Comparison of ENCODE assay signal across 15 cellular contexts in genomic region chr10:80552151-80552646, GRCh38. TPM values are rescaled to one million over a fixed set of nuclear protein-coding genes. Genes with fewer than 3 reads are reported as not detected.
A peak's percentile ranks its signal among the peaks of the same experiment; 100 is the strongest.
DNase-seq lines count a peak whose midpoint lies in the region; ATAC-seq and TF ChIP-seq lines count a peak whose summit lies in the region.
"Had no signal": no experiment of that assay in that cellular context is flagged by ENCODE, and none has a peak within 500 bp of the region (broad histone marks: within the 10 kb centered on the region; RNA-seq: fewer than 3 reads in every experiment).

No MANE protein-coding gene starts in this region.

- no peaks in the 10 kb centered on the region for H3K4me1 ChIP-seq in cardiac muscle cell (ENCODE audit: low read depth)
- no peaks in the 10 kb centered on the region for H3K4me1 ChIP-seq in tibial artery
- H3K4me1 ChIP-seq: ascending aorta had no signal

- H3K36me3 Mint-ChIP-seq in neural crest cell (ENCODE audit: low read depth) (no peaks in the 10 kb centered on the region), immature natural killer cell (no peaks in the 10 kb centered on the region)
- H3K36me3 Mint-ChIP-seq: CD14-positive monocyte; IgD-negative memory B cell; naive thymus-derived CD8-positive, alpha-beta T cell had no signal

- H3K4me3 ChIP-seq in cardiac muscle cell: no peak overlapping the region
- H3K4me3 ChIP-seq in tibial artery: no peak overlapping the region
- H3K4me3 ChIP-seq: ascending aorta had no signal

- H3K9me3 ChIP-seq in cardiac muscle cell (ENCODE audit: low read depth) (no peaks in the 10 kb centered on the region), tibial artery (no peaks in the 10 kb centered on the region)
- H3K9me3 ChIP-seq: ascending aorta had no signal

- H3K4me3 Mint-ChIP-seq in neural crest cell: peak overlapping the region; percentile 15
- H3K4me3 Mint-ChIP-seq in immature natural killer cell: no peak overlapping the region
- H3K4me3 Mint-ChIP-seq: CD14-positive monocyte; IgD-negative memory B cell; naive thymus-derived CD8-positive, alpha-beta T cell had no signal

- no peaks in the 10 kb centered on the region for H3K27me3 ChIP-seq in cardiac muscle cell
- H3K27me3 ChIP-seq in tibial artery: no peaks in the 10 kb centered on the region
- H3K27me3 ChIP-seq: ascending aorta had no signal

- no peak overlapping the region for H3K27ac ChIP-seq in cardiac muscle cell
- no peak overlapping the region for H3K27ac ChIP-seq in tibial artery
- H3K27ac ChIP-seq: ascending aorta had no signal

- intact Hi-C loops in tibial artery (cut with DNase I; ENCODE audit: low total_unique reads): no loop called here

- H3K27ac Mint-ChIP-seq in neural crest cell (ENCODE audit: unreplicated experiment) (peak overlapping the region; percentile 75), immature natural killer cell (no peak overlapping the region)

- ATAC-seq in HG03095 (IDR thresholded peaks at IDR 0.05; ENCODE audit: unreplicated experiment): no peak
- ATAC-seq in GM19452 (IDR thresholded peaks at IDR 0.05; ENCODE audit: unreplicated experiment): no peak
- ATAC-seq: naive thymus-derived CD8-positive, alpha-beta T cell had no signal

- H3K4me1 Mint-ChIP-seq in neural crest cell (peaks cover 16% of the 10 kb centered on the region), immature natural killer cell (no peaks in the 10 kb centered on the region)

- H3K9me3 Mint-ChIP-seq in neural crest cell (no peaks in the 10 kb centered on the region), immature natural killer cell (no peaks in the 10 kb centered on the region)
- H3K9me3 Mint-ChIP-seq: IgD-negative memory B cell; naive thymus-derived CD8-positive, alpha-beta T cell had no signal

- TF ChIP-seq CTCF in cardiac muscle cell (IDR thresholded peaks at IDR 0.05; ENCODE audit: low read depth, low read length) (no peak), neural crest cell (conservative IDR thresholded peaks at IDR 0.05) (no peak), tibial artery (IDR thresholded peaks at IDR 0.05) (no peak)

- H3K36me3 ChIP-seq in cardiac muscle cell (no peaks in the 10 kb centered on the region), tibial artery (no peaks in the 10 kb centered on the region)
- H3K36me3 ChIP-seq: ascending aorta had no signal

- no peaks in the 10 kb centered on the region for H3K27me3 Mint-ChIP-seq in neural crest cell (ENCODE audit: low read depth)
- H3K27me3 Mint-ChIP-seq in immature natural killer cell (ENCODE audit: low read depth in 3 of 3): peaks cover 3 to 9% (median 9%) of the 10 kb centered on the region in 3 donors

- DNase-seq in DMS53 (lab: John Stamatoyannopoulos, UW) (peak; percentile 90), NCI-H2196 (lab: John Stamatoyannopoulos, UW; ENCODE audit: unreplicated experiment) (peak; percentile 21), cardiac muscle cell (ENCODE audit: low read depth in 1 of 2, low spot score in 1 of 2) (peak; percentile 6 to 18), neural crest cell (ENCODE audit: low read depth, low spot score) (no peak), tibial artery (no peak), immature natural killer cell (no peak)
- DNase-seq: activated T-cell treated with anti-CD3 and anti-CD28 coated beads, Interleukin-2, amount 50 U/mL, for 48 hours; naive thymus-derived CD8-positive, alpha-beta T cell; NCI-H1930; SHP77 had no signal

RNA-seq across cellular contexts. Expression of gene SH2D4B, which starts 14.5 kb away (rescaled TPM):
- total RNA-seq in cardiac muscle cell: 0.18 TPM in 1 of 2 replicates, not detected in the other
- polyA plus RNA-seq in cardiac muscle cell: not detected in 2 replicates
- 0.09 and 0.16 TPM in 2 replicates for total RNA-seq in neural crest cell
- polyA plus RNA-seq in immature natural killer cell: not detected
- total RNA-seq: ascending aorta had no signal
- polyA plus RNA-seq: CD14-positive monocyte; IgD-negative memory B cell; naive thymus-derived CD8-positive, alpha-beta T cell had no signal

Comparison
In these comparisons a context has a peak if more than half of its experiments do, and no peak if none do; other contexts are left out.
1. DNase-seq: peak in DMS53 (single experiment), NCI-H2196 (single experiment) and cardiac muscle cell (2 of 2); none in neural crest cell (single experiment), tibial artery (0 of 2) and immature natural killer cell (0 of 3).